Comparison of ENCODE assay signal across 16 cellular contexts in genomic region chr4:10673817-10674369, GRCh38. TPM values are rescaled to one million over a fixed set of nuclear protein-coding genes. Genes with fewer than 3 reads are reported as not detected.
A peak's percentile ranks its signal among the peaks of the same experiment; 100 is the strongest.
DNase-seq lines count a peak whose midpoint lies in the region; ATAC-seq and TF ChIP-seq lines count a peak whose summit lies in the region.
"Had no signal": no experiment of that assay in that cellular context is flagged by ENCODE, and none has a peak within 500 bp of the region (broad histone marks: within the 10 kb centered on the region; RNA-seq: fewer than 3 reads in every experiment).

No MANE protein-coding gene starts in this region.

- ATAC-seq in GM18499 (IDR thresholded peaks at IDR 0.05; ENCODE audit: insufficient read depth, unreplicated experiment) = peak; percentile 63
- ATAC-seq in GM19397 (IDR thresholded peaks at IDR 0.05; ENCODE audit: unreplicated experiment) = peak; percentile 63
- ATAC-seq in HG02884 (IDR thresholded peaks at IDR 0.05; ENCODE audit: unreplicated experiment) = peak; percentile 71
- peak; percentile 44 for ATAC-seq in HG03575 (IDR thresholded peaks at IDR 0.05; ENCODE audit: extremely low read depth, insufficient number of reproducible peaks, low FRiP score, unreplicated experiment)
- no peak for ATAC-seq in foreskin keratinocyte
- ATAC-seq: CD8-positive, alpha-beta T cell had no signal

- H3K4me1 ChIP-seq in foreskin keratinocyte = no peaks in the 10 kb centered on the region

- no peak overlapping the region for H3K27ac ChIP-seq in foreskin keratinocyte
- H3K27ac ChIP-seq: skin epidermis had no signal

- peaks cover 2% of the 10 kb centered on the region for H3K27me3 ChIP-seq in foreskin keratinocyte

- no peak for TF ChIP-seq CTCF in foreskin keratinocyte (conservative IDR thresholded peaks at IDR 0.05)

- DNase-seq in foreskin keratinocyte (no peak), HK-2 (ENCODE audit: unreplicated experiment) (no peak), NCI-H1436 (lab: John Stamatoyannopoulos, UW) (no peak)
- no peak for DNase-seq in stimulated activated CD4-positive, alpha-beta T cell treated with anti-CD3 and anti-CD28 coated beads, Interleukin-2, amount 100 ng/mL, for 24 hours
- DNase-seq: activated gamma-delta T cell treated with Interleukin-2 at 50 U/mL for 16 hours; CD8-positive, alpha-beta T cell; cortex of kidney; head of caudate nucleus; NCI-H82 had no signal

RNA-seq across cellular contexts. Expression of gene CLNK, which starts 10.7 kb away (rescaled TPM):
- total RNA-seq in foreskin keratinocyte = not detected in 2 replicates
- polyA plus RNA-seq in foreskin keratinocyte = not detected in 2 replicates
- total RNA-seq: CD8-positive, alpha-beta T cell; M059J; mesothelial cell of epicardium had no signal
